ENCODE assay signal across 1 cellular context in the genomic region with DNA sequence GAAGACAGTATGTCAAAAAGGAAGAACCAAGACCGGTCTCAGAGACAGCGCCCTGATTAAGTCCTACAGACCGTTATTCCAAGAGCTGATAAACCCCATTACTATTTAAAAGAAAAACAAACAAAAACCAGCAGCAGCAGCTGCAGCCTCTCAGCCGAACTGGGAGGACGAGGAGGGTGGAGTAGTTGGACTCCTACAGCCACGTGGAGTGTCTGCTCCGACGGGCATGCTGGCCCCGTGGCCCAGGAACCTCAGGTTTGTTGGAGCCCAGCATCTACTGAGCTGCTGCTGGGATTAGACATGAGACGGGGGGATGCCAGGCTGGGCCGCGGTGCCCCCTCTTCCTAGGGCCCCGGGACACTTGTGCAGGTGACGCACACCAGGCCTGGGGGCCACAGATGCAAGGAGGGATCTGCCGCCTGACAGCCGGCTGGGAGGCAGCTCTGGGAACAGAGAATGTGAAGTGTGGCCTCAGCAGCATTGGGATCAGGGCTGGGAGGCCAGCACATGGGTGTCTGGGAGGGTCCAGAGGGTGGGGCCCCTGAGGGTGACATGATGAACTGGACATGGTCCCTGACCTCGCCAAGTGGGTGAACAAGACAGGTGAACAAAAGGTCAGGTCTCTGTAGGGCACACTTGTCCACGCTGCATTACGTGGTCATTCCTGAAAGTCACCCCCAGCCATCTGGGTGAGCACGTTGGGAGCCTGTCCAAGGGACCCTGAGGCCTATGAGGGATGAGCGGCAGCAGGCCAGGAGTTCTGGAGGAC.
TF ChIP-seq lines count a peak whose summit lies in the region.

No MANE protein-coding gene starts in this region.

TF ChIP-seq in HepG2, 621 proteins besides CTCF, POLR2A, EP300 and RAD21 (continued from another document and continues in another):
- TF ChIP-seq, protein P1, sequence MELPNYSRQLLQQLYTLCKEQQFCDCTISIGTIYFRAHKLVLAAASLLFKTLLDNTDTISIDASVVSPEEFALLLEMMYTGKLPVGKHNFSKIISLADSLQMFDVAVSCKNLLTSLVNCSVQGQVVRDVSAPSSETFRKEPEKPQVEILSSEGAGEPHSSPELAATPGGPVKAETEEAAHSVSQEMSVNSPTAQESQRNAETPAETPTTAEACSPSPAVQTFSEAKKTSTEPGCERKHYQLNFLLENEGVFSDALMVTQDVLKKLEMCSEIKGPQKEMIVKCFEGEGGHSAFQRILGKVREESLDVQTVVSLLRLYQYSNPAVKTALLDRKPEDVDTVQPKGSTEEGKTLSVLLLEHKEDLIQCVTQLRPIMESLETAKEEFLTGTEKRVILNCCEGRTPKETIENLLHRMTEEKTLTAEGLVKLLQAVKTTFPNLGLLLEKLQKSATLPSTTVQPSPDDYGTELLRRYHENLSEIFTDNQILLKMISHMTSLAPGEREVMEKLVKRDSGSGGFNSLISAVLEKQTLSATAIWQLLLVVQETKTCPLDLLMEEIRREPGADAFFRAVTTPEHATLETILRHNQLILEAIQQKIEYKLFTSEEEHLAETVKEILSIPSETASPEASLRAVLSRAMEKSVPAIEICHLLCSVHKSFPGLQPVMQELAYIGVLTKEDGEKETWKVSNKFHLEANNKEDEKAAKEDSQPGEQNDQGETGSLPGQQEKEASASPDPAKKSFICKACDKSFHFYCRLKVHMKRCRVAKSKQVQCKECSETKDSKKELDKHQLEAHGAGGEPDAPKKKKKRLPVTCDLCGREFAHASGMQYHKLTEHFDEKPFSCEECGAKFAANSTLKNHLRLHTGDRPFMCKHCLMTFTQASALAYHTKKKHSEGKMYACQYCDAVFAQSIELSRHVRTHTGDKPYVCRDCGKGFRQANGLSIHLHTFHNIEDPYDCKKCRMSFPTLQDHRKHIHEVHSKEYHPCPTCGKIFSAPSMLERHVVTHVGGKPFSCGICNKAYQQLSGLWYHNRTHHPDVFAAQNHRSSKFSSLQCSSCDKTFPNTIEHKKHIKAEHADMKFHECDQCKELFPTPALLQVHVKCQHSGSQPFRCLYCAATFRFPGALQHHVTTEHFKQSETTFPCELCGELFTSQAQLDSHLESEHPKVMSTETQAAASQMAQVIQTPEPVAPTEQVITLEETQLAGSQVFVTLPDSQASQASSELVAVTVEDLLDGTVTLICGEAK (IDR thresholded peaks at IDR 0.05), result no peak
- TF ChIP-seq, protein P1 (CRISPR knock-in tag; IDR thresholded peaks at IDR 0.05), result no peak
- TF ChIP-seq TOE1 (CRISPR knock-in tag; IDR thresholded peaks at IDR 0.05), result no peak
- no peak for TF ChIP-seq ZNF550 (CRISPR knock-in tag; IDR thresholded peaks at IDR 0.05; ENCODE audit: borderline replicate concordance)
- TF ChIP-seq, protein P2, sequence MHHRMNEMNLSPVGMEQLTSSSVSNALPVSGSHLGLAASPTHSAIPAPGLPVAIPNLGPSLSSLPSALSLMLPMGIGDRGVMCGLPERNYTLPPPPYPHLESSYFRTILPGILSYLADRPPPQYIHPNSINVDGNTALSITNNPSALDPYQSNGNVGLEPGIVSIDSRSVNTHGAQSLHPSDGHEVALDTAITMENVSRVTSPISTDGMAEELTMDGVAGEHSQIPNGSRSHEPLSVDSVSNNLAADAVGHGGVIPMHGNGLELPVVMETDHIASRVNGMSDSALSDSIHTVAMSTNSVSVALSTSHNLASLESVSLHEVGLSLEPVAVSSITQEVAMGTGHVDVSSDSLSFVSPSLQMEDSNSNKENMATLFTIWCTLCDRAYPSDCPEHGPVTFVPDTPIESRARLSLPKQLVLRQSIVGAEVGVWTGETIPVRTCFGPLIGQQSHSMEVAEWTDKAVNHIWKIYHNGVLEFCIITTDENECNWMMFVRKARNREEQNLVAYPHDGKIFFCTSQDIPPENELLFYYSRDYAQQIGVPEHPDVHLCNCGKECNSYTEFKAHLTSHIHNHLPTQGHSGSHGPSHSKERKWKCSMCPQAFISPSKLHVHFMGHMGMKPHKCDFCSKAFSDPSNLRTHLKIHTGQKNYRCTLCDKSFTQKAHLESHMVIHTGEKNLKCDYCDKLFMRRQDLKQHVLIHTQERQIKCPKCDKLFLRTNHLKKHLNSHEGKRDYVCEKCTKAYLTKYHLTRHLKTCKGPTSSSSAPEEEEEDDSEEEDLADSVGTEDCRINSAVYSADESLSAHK (CRISPR knock-in tag; IDR thresholded peaks at IDR 0.05; ENCODE audit: borderline replicate concordance), result no peak
- 0 out of 2 replicates have a peak, but pooled peaks have one; percentile 33 for TF ChIP-seq ZNF251 (CRISPR knock-in tag; IDR thresholded peaks at IDR 0.05)
- TF ChIP-seq MXI1 (IDR thresholded peaks at IDR 0.05; ENCODE audit: borderline replicate concordance, low read depth, low read length), result peak; percentile 39; the same call in 1 of the 3 replicates
- no peak for TF ChIP-seq ZNF577 (CRISPR knock-in tag; IDR thresholded peaks at IDR 0.05; ENCODE audit: borderline replicate concordance, low read depth)
- TF ChIP-seq ZNF552 (CRISPR knock-in tag; IDR thresholded peaks at IDR 0.05; ENCODE audit: borderline replicate concordance), result no peak
- TF ChIP-seq ONECUT2 (CRISPR knock-in tag; IDR thresholded peaks at IDR 0.05), result no peak
- TF ChIP-seq SMARCC2 (IDR thresholded peaks at IDR 0.05), result no peak
- TF ChIP-seq, protein P3, sequence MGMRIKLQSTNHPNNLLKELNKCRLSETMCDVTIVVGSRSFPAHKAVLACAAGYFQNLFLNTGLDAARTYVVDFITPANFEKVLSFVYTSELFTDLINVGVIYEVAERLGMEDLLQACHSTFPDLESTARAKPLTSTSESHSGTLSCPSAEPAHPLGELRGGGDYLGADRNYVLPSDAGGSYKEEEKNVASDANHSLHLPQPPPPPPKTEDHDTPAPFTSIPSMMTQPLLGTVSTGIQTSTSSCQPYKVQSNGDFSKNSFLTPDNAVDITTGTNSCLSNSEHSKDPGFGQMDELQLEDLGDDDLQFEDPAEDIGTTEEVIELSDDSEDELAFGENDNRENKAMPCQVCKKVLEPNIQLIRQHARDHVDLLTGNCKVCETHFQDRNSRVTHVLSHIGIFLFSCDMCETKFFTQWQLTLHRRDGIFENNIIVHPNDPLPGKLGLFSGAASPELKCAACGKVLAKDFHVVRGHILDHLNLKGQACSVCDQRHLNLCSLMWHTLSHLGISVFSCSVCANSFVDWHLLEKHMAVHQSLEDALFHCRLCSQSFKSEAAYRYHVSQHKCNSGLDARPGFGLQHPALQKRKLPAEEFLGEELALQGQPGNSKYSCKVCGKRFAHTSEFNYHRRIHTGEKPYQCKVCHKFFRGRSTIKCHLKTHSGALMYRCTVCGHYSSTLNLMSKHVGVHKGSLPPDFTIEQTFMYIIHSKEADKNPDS (CRISPR knock-in tag; IDR thresholded peaks at IDR 0.05), result no peak
- no peak for TF ChIP-seq CEBPG (CRISPR knock-in tag; IDR thresholded peaks at IDR 0.05)
- no peak for TF ChIP-seq ZSCAN30 (CRISPR knock-in tag; IDR thresholded peaks at IDR 0.05)
- no peak; the same call in 1 of the 2 replicates for TF ChIP-seq CBFB (CRISPR knock-in tag; IDR thresholded peaks at IDR 0.05)
- TF ChIP-seq NCOA2 (CRISPR knock-in tag; IDR thresholded peaks at IDR 0.05), result no peak
- TF ChIP-seq NR2F2 (IDR thresholded peaks at IDR 0.05; ENCODE audit: borderline replicate concordance, low read depth), result no peak
- TF ChIP-seq RARG (CRISPR knock-in tag; IDR thresholded peaks at IDR 0.05; ENCODE audit: low read depth), result no peak
- TF ChIP-seq HOXA3 (CRISPR knock-in tag; IDR thresholded peaks at IDR 0.05), result no peak
- peak; percentile 32; the same call in 1 of the 2 replicates for TF ChIP-seq CBX5 (CRISPR knock-in tag; IDR thresholded peaks at IDR 0.05; ENCODE audit: borderline replicate concordance)
- TF ChIP-seq, protein P4, sequence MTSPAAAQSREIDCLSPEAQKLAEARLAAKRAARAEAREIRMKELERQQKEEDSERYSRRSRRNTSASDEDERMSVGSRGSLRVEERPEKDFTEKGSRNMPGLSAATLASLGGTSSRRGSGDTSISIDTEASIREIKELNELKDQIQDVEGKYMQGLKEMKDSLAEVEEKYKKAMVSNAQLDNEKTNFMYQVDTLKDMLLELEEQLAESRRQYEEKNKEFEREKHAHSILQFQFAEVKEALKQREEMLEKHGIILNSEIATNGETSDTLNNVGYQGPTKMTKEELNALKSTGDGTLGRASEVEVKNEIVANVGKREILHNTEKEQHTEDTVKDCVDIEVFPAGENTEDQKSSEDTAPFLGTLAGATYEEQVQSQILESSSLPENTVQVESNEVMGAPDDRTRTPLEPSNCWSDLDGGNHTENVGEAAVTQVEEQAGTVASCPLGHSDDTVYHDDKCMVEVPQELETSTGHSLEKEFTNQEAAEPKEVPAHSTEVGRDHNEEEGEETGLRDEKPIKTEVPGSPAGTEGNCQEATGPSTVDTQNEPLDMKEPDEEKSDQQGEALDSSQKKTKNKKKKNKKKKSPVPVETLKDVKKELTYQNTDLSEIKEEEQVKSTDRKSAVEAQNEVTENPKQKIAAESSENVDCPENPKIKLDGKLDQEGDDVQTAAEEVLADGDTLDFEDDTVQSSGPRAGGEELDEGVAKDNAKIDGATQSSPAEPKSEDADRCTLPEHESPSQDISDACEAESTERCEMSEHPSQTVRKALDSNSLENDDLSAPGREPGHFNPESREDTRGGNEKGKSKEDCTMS (CRISPR knock-in tag; conservative IDR thresholded peaks at IDR 0.05), result no peak
- TF ChIP-seq CREB1 (IDR thresholded peaks at IDR 0.05), result no peak
- no peak for TF ChIP-seq CREB1 (CRISPR knock-in tag; IDR thresholded peaks at IDR 0.05)
- no peak for TF ChIP-seq YEATS4 (CRISPR knock-in tag; IDR thresholded peaks at IDR 0.05; ENCODE audit: borderline replicate concordance)
- TF ChIP-seq HNRNPLL (IDR thresholded peaks at IDR 0.05; ENCODE audit: low read depth, low read length, poor library complexity, severe bottlenecking), result no peak
- TF ChIP-seq ISL2 (CRISPR knock-in tag; IDR thresholded peaks at IDR 0.05), result no peak
- TF ChIP-seq, protein P5, sequence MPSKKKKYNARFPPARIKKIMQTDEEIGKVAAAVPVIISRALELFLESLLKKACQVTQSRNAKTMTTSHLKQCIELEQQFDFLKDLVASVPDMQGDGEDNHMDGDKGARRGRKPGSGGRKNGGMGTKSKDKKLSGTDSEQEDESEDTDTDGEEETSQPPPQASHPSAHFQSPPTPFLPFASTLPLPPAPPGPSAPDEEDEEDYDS (CRISPR knock-in tag; IDR thresholded peaks at IDR 0.05), result no peak
- no peak for TF ChIP-seq ZNF24 (IDR thresholded peaks at IDR 0.05)
- TF ChIP-seq PRPF4 (IDR thresholded peaks at IDR 0.05; ENCODE audit: low read depth, low read length, poor library complexity, severe bottlenecking), result no peak
- TF ChIP-seq, protein P6, sequence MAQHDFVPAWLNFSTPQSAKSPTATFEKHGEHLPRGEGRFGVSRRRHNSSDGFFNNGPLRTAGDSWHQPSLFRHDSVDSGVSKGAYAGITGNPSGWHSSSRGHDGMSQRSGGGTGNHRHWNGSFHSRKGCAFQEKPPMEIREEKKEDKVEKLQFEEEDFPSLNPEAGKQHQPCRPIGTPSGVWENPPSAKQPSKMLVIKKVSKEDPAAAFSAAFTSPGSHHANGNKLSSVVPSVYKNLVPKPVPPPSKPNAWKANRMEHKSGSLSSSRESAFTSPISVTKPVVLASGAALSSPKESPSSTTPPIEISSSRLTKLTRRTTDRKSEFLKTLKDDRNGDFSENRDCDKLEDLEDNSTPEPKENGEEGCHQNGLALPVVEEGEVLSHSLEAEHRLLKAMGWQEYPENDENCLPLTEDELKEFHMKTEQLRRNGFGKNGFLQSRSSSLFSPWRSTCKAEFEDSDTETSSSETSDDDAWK (CRISPR knock-in tag; IDR thresholded peaks at IDR 0.05), result no peak
- no peak for TF ChIP-seq ZNF7 (CRISPR knock-in tag; IDR thresholded peaks at IDR 0.05)
- TF ChIP-seq ELF3 (CRISPR knock-in tag; IDR thresholded peaks at IDR 0.05), result no peak
- no peak for TF ChIP-seq TARDBP (CRISPR knock-in tag; IDR thresholded peaks at IDR 0.05)
- TF ChIP-seq MZF1 (CRISPR knock-in tag; IDR thresholded peaks at IDR 0.05; ENCODE audit: borderline replicate concordance), result no peak
- TF ChIP-seq, protein P7, sequence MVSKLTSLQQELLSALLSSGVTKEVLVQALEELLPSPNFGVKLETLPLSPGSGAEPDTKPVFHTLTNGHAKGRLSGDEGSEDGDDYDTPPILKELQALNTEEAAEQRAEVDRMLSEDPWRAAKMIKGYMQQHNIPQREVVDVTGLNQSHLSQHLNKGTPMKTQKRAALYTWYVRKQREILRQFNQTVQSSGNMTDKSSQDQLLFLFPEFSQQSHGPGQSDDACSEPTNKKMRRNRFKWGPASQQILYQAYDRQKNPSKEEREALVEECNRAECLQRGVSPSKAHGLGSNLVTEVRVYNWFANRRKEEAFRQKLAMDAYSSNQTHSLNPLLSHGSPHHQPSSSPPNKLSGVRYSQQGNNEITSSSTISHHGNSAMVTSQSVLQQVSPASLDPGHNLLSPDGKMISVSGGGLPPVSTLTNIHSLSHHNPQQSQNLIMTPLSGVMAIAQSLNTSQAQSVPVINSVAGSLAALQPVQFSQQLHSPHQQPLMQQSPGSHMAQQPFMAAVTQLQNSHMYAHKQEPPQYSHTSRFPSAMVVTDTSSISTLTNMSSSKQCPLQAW (CRISPR knock-in tag; IDR thresholded peaks at IDR 0.05), result no peak
- TF ChIP-seq KAT2B (IDR thresholded peaks at IDR 0.05; ENCODE audit: borderline replicate concordance, low read depth, low read length), result no peak
